In genomic region chr6:12238191-12238590, GRCh38 we compare ENCODE assay signal across 1 cellular context.
TF ChIP-seq lines count a peak whose summit lies in the region.

No MANE protein-coding gene starts in this region.

TF ChIP-seq in K562, 482 proteins besides CTCF, POLR2A, EP300 and RAD21:
- TF ChIP-seq EGR1 (conservative IDR thresholded peaks at IDR 0.05), result peak; percentile 61
- peak; percentile 18; the same call in 1 of the 2 replicates for TF ChIP-seq CBFA2T3 (IDR thresholded peaks at IDR 0.05)
- TF ChIP-seq U2AF2 (optimal IDR thresholded peaks at IDR 0.05; ENCODE audit: low read depth, low read length), result no peak
